11 cellular contexts compared by ENCODE assay signal in the genomic region with DNA sequence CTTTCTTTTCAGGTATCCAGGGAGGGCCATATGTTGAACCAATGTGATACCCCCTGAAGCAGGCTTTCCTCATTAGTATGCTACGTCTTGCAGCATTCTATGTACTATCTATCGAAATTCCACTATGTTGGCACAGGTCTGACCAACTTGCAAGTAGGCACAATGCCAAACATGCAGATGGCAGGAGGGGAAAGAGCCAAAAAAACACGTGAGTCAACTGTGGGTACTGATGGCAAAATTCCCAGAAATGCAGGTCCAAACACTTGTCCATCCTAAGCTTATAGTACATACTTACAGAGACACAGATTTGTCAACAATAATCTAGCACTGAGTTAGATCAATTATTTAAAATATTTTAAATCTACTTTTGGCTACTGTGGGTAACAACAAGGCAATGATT.
DNase-seq lines count a peak whose midpoint lies in the region; ATAC-seq, FAIRE-seq and TF ChIP-seq lines count a peak whose summit lies in the region.
"Had no signal": no experiment of that assay in that cellular context is flagged by ENCODE, and none has a peak within 500 bp of the region (broad histone marks: within the 10 kb centered on the region; RNA-seq: fewer than 3 reads in every experiment).

No MANE protein-coding gene starts in this region.

- peaks cover 13% of the 10 kb centered on the region for H3K9me3 Mint-ChIP-seq in activated CD4-positive, alpha-beta T cell treated with anti-CD3 and anti-CD28 coated beads, Interleukin-2, amount 10 ng/mL, durations not matched to agents 24 days and 14 days
- H3K9me3 Mint-ChIP-seq: activated T-helper 17 cell treated with anti-CD3 and anti-CD28 coated beads, Interleukin-2, amount 50 U/mL, for 72 hours had no signal

- H3K9me3 ChIP-seq in small intestine (ENCODE audit: control insufficient read depth, low read depth) = no peaks in the 10 kb centered on the region
- H3K9me3 ChIP-seq: ovary had no signal

- no peak overlapping the region for H3K27ac ChIP-seq in small intestine (ENCODE audit: low read depth in 1 of 2, low read length in 1 of 2)
- H3K27ac ChIP-seq: ovary had no signal

- WGBS in small intestine, 3 donors = 28 to 50% (median 44%) methylated on average over 3 of the region's 3 CpGs

- no peak for FAIRE-seq in HTR-8/SVneo (lab: Jason Lieb, UNC)
- FAIRE-seq in small intestine (lab: Jason Lieb, UNC) = no peak

- intact Hi-C loops in activated CD4-positive, alpha-beta T cell treated with anti-CD3 and anti-CD28 coated beads, Interleukin-2, amount 10 ng/mL, durations not matched to agents 24 days and 14 days (cut with micrococcal nuclease) = no loop called here

- H3K4me1 Mint-ChIP-seq in activated CD4-positive, alpha-beta T cell treated with anti-CD3 and anti-CD28 coated beads, Interleukin-2, amount 10 ng/mL, durations not matched to agents 24 days and 14 days = no peaks in the 10 kb centered on the region

- DNase-seq in ACHN (peak; percentile 33), HTR-8/SVneo (ENCODE audit: insufficient read length, low spot score) (peak; percentile 4), RKO (ENCODE audit: low spot score) (peak; percentile 3), fibroblast of mammary gland (ENCODE audit: low read depth) (peak; percentile 66), NOMO-1 treated with DMSO at 0.1 percent for 48 hours (lab: John Stamatoyannopoulos, UW; ENCODE audit: unreplicated experiment) (no peak), small intestine (no peak)
- DNase-seq in activated CD4-positive, alpha-beta T cell treated with anti-CD3 and anti-CD28 coated beads, Interleukin-2, amount 10 ng/mL, durations not matched to agents 24 days and 14 days = no peak
- DNase-seq: dermis blood vessel endothelial cell, ovary had no signal

- no peaks in the 10 kb centered on the region for H3K27me3 Mint-ChIP-seq in activated CD4-positive, alpha-beta T cell treated with anti-CD3 and anti-CD28 coated beads, Interleukin-2, amount 10 ng/mL, durations not matched to agents 24 days and 14 days
- H3K27me3 Mint-ChIP-seq: activated T-helper 17 cell treated with anti-CD3 and anti-CD28 coated beads, Interleukin-2, amount 50 U/mL, for 72 hours had no signal

- in situ Hi-C loops in ACHN (cut with HindIII; ENCODE audit: low pct_ligation_motif_present, low pct_unique_long_range_greater_than_20kb, low sequenced_read_pairs) = no loop called here

- H3K27ac Mint-ChIP-seq in activated CD4-positive, alpha-beta T cell treated with anti-CD3 and anti-CD28 coated beads, Interleukin-2, amount 10 ng/mL, durations not matched to agents 24 days and 14 days = no peak overlapping the region
- H3K27ac Mint-ChIP-seq: activated T-helper 17 cell treated with anti-CD3 and anti-CD28 coated beads, Interleukin-2, amount 50 U/mL, for 72 hours had no signal

- H3K27me3 ChIP-seq in small intestine (ENCODE audit: control insufficient read depth in 2 of 2, insufficient read depth in 2 of 2, low read length in 2 of 2) = no peaks in the 10 kb centered on the region

- ATAC-seq in GM21381 (IDR thresholded peaks at IDR 0.05; ENCODE audit: unreplicated experiment) = no peak
- ATAC-seq: activated T-helper 17 cell treated with anti-CD3 and anti-CD28 coated beads, Interleukin-2, amount 50 U/mL, for 72 hours had no signal

- no peak for TF ChIP-seq CTCF in fibroblast of mammary gland (conservative IDR thresholded peaks at IDR 0.05; ENCODE audit: control insufficient read depth, insufficient read depth, low read depth, low read length)

- H3K36me3 ChIP-seq in small intestine (ENCODE audit: control insufficient read depth in 2 of 2, insufficient read depth in 2 of 2, low read length in 2 of 2) = no peaks in the 10 kb centered on the region
- H3K36me3 ChIP-seq: ovary had no signal

- no peaks in the 10 kb centered on the region for H3K4me1 ChIP-seq in small intestine (ENCODE audit: control insufficient read depth in 2 of 2, insufficient read depth in 1 of 2, low read depth in 1 of 2, low read length in 1 of 2)

- H3K4me3 ChIP-seq in fibroblast of mammary gland (ENCODE audit: control insufficient read depth, low read depth, low read length) (no peak overlapping the region), small intestine (ENCODE audit: low read depth in 1 of 2, low read length in 2 of 2) (no peak overlapping the region)
- H3K4me3 ChIP-seq: ovary had no signal

- H3K36me3 Mint-ChIP-seq in activated CD4-positive, alpha-beta T cell treated with anti-CD3 and anti-CD28 coated beads, Interleukin-2, amount 10 ng/mL, durations not matched to agents 24 days and 14 days (ENCODE audit: low read depth) = no peaks in the 10 kb centered on the region

- H3K4me3 Mint-ChIP-seq in activated CD4-positive, alpha-beta T cell treated with anti-CD3 and anti-CD28 coated beads, Interleukin-2, amount 10 ng/mL, durations not matched to agents 24 days and 14 days = no peak overlapping the region
- H3K4me3 Mint-ChIP-seq: activated T-helper 17 cell treated with anti-CD3 and anti-CD28 coated beads, Interleukin-2, amount 50 U/mL, for 72 hours had no signal

Comparison
In these comparisons a context has a peak if more than half of its experiments do, and no peak if none do; other contexts are left out.
1. DNase-seq: peak in ACHN (single experiment), HTR-8/SVneo (single experiment), RKO (single experiment) and fibroblast of mammary gland (single experiment); none in NOMO-1 treated with DMSO at 0.1 percent for 48 hours (single experiment), activated CD4-positive, alpha-beta T cell treated with anti-CD3 and anti-CD28 coated beads, Interleukin-2, amount 10 ng/mL, durations not matched to agents 24 days and 14 days (single experiment) and small intestine (single experiment).